8 cellular contexts compared by ENCODE assay signal in the genomic region with DNA sequence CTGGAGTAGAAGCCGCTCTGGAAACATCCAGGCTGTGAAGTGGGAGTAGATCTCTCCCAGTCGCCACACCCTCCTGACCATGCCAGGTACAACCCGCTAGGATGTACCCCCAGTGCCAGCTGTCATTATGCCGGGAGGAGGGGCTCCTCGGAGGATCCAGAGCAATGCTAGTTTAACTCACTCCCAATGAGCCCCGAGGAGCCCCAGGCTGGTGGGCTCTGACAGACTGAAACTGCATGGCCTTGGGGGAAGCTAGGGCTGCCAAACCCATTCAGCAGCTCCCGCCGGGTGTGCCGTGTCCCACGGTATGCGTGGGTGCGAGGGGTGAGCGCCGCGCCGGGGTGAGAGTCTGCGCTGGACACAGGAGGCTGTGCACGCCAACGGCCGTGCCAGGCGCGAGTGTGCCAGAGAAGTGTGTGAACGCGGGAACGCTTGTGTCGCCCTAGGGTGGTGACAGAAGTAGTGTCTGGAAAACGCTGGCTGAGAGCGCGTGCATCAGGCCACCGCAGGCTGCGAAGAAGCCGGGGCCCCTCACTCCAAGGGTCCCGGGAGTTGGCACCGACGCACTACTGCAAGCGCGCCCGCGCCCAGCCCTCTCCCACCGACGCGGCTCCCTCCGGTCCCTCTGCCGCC.
DNase-seq lines count a peak whose midpoint lies in the region; ATAC-seq and TF ChIP-seq lines count a peak whose summit lies in the region.

No MANE protein-coding gene starts in this region.

- H3K27me3 Mint-ChIP-seq in activated CD8-positive, alpha-beta T cell treated with anti-CD3 and anti-CD28 coated beads for 36 hours: no peaks in the 10 kb centered on the region
- H3K27me3 Mint-ChIP-seq in glutamatergic neuron (ENCODE audit: unreplicated experiment): peaks cover 20% of the 10 kb centered on the region

- H3K4me3 Mint-ChIP-seq in activated CD8-positive, alpha-beta T cell treated with anti-CD3 and anti-CD28 coated beads for 36 hours: peak overlapping the region; percentile 96
- peak overlapping the region; percentile 89 for H3K4me3 Mint-ChIP-seq in glutamatergic neuron (ENCODE audit: unreplicated experiment)

- H3K27ac Mint-ChIP-seq in activated CD8-positive, alpha-beta T cell treated with anti-CD3 and anti-CD28 coated beads for 36 hours: peak overlapping the region; percentile 89
- H3K27ac Mint-ChIP-seq in glutamatergic neuron (ENCODE audit: unreplicated experiment): no peak overlapping the region

- POLR2A ChIA-PET in activated CD8-positive, alpha-beta T cell treated with anti-CD3 and anti-CD28 coated beads for 36 hours (lab: Charles Lee): interaction anchor here (0.6 to 6.3 kb wide), 11 partner anchors 10 to 78 kb away, joined by 3 to 31 read pairs (median 4); no protein-coding TSS in a partner anchor

- ATAC-seq in GM18517 (IDR thresholded peaks at IDR 0.05; ENCODE audit: unreplicated experiment) (peak; percentile 22), HG03442 (IDR thresholded peaks at IDR 0.05; ENCODE audit: unreplicated experiment) (peak; percentile 5), GM21717 (IDR thresholded peaks at IDR 0.05; ENCODE audit: unreplicated experiment) (no peak)
- ATAC-seq in activated CD8-positive, alpha-beta T cell treated with anti-CD3 and anti-CD28 coated beads for 36 hours: peak; percentile 5

- peaks cover 41% of the 10 kb centered on the region for H3K36me3 Mint-ChIP-seq in activated CD8-positive, alpha-beta T cell treated with anti-CD3 and anti-CD28 coated beads for 36 hours (ENCODE audit: low read depth)
- no peaks in the 10 kb centered on the region for H3K36me3 Mint-ChIP-seq in glutamatergic neuron (ENCODE audit: unreplicated experiment)

- H3K9me3 Mint-ChIP-seq in activated CD8-positive, alpha-beta T cell treated with anti-CD3 and anti-CD28 coated beads for 36 hours: no peaks in the 10 kb centered on the region
- peaks cover 11% of the 10 kb centered on the region for H3K9me3 Mint-ChIP-seq in glutamatergic neuron (ENCODE audit: unreplicated experiment)

- TF ChIP-seq CTCF in activated CD8-positive, alpha-beta T cell treated with anti-CD3 and anti-CD28 coated beads for 36 hours (IDR thresholded peaks at IDR 0.05): no peak
- TF ChIP-seq CTCF in glutamatergic neuron (IDR thresholded peaks at IDR 0.05; ENCODE audit: partially characterized antibody, unreplicated experiment): no peak
- TF ChIP-seq CTCF in retinal pigment epithelial cell (conservative IDR thresholded peaks at IDR 0.05; ENCODE audit: low read depth, low read length): no peak

- intact Hi-C loops in activated CD8-positive, alpha-beta T cell treated with anti-CD3 and anti-CD28 coated beads for 36 hours (cut with micrococcal nuclease): loop anchor here (5.0 to 10.0 kb wide), 2 partner anchors 146 to 203 kb away; no protein-coding TSS in a partner anchor

- DNase-seq in 8988T (peak; percentile 27), glutamatergic neuron (peak; percentile 34), retinal pigment epithelial cell (ENCODE audit: low read depth) (no peak), OCI-M2 (lab: John Stamatoyannopoulos, UW; ENCODE audit: unreplicated experiment) (no peak)
- peak; percentile 46 for DNase-seq in activated CD8-positive, alpha-beta T cell treated with anti-CD3 and anti-CD28 coated beads for 36 hours

- peak overlapping the region; percentile 55 for H3K4me3 ChIP-seq in retinal pigment epithelial cell (ENCODE audit: low read length)

- CTCF ChIA-PET in activated CD8-positive, alpha-beta T cell treated with anti-CD3 and anti-CD28 coated beads for 36 hours (lab: Charles Lee): interaction anchor here (0.7 to 1.1 kb wide), 3 partner anchors 8 to 19 kb away, joined by 3 read pairs; no protein-coding TSS in a partner anchor

- H3K4me1 Mint-ChIP-seq in activated CD8-positive, alpha-beta T cell treated with anti-CD3 and anti-CD28 coated beads for 36 hours (ENCODE audit: low read depth): peaks cover 73% of the 10 kb centered on the region
- peaks cover 56% of the 10 kb centered on the region for H3K4me1 Mint-ChIP-seq in glutamatergic neuron (ENCODE audit: low read depth, unreplicated experiment)

Comparison
In these comparisons a context has a peak if more than half of its experiments do, and no peak if none do; other contexts are left out.
1. DNase-seq: peak in 8988T (single experiment), activated CD8-positive, alpha-beta T cell treated with anti-CD3 and anti-CD28 coated beads for 36 hours (single experiment) and glutamatergic neuron (single experiment); none in retinal pigment epithelial cell (single experiment) and OCI-M2 (single experiment).